In genomic region chr2:51483720-51484119, GRCh38 we compare ENCODE assay signal across 26 cellular contexts.
"Had no signal": no experiment of that assay in that cellular context is flagged by ENCODE, and none has a peak within 500 bp of the region (broad histone marks: within the 10 kb centered on the region; RNA-seq: fewer than 3 reads in every experiment).

No MANE protein-coding gene starts in this region.

- H3K4me1 ChIP-seq: neural progenitor cell, parathyroid adenoma, psoas muscle, right lobe of liver, sigmoid colon, suprapubic skin, testis, tibial artery, transverse colon, upper lobe of right lung, uterus had no signal

- H3K27ac ChIP-seq: neural progenitor cell, ovary, parathyroid adenoma, psoas muscle, right lobe of liver, sigmoid colon, suprapubic skin, testis, tibial artery, transverse colon, upper lobe of right lung, uterus had no signal

- H3K9me3 ChIP-seq: ovary, psoas muscle, right lobe of liver, sigmoid colon, suprapubic skin, testis, tibial artery, transverse colon, upper lobe of right lung, uterus had no signal

- H3K36me3 ChIP-seq: neural progenitor cell, ovary, right lobe of liver, sigmoid colon, suprapubic skin, tibial artery, transverse colon, upper lobe of right lung, uterus had no signal

- ATAC-seq: natural killer cell; psoas muscle; right cardiac atrium; right lobe of liver; stimulated activated memory B cell treated with anti-CD40 and anti-IgM and Interleukin-4, amounts not matched to agents 10 μg/mL and 1 μg/mL and 100 μg/mL, for 72 hours; stimulated activated naive CD8-positive, alpha-beta T cell treated with anti-CD3 and anti-CD28 coated beads, Interleukin-15, amount 100 ng/mL, for 72 hours; stimulated activated naive CD8-positive, alpha-beta T cell treated with anti-CD3 and anti-CD28 coated beads, Interleukin-15, Interleukin-2, amounts not matched to agents 100 U/mL and 50 U/mL, for 24 hours; upper lobe of right lung had no signal

- H3K4me3 ChIP-seq: neural progenitor cell, ovary, psoas muscle, right lobe of liver, sigmoid colon, suprapubic skin, testis, tibial artery, transverse colon, upper lobe of right lung, uterus had no signal

- FAIRE-seq: small intestine had no signal

- H3K9ac ChIP-seq: neural progenitor cell, parathyroid adenoma had no signal

- DNase-seq: natural killer cell; occipital lobe; ovary; posterior cingulate gyrus; psoas muscle; right cardiac atrium; right lobe of liver; sigmoid colon; small intestine; stimulated activated CD4-positive, alpha-beta T cell treated with anti-CD3 and anti-CD28 coated beads, Interleukin-1b, Interleukin-23, amount 100 ng/mL, for 48 hours; stimulated activated CD4-positive, alpha-beta T cell treated with anti-CD3 and anti-CD28 coated beads, Interleukin-4, amount 100 ng/mL, for 1 hour; stimulated activated CD4-positive, alpha-beta T cell treated with anti-CD3 and anti-CD28 coated beads, Interleukin-4, amount 100 ng/mL, for 4 hours; stimulated activated CD8-positive, alpha-beta memory T cell treated with anti-CD3 and anti-CD28 coated beads, Interleukin-4, amount 100 ng/mL, for 48 hours; stimulated activated naive CD4-positive, alpha-beta T cell; stimulated activated naive CD8-positive, alpha-beta T cell treated with anti-CD3 and anti-CD28 coated beads, Interleukin-15, amount 100 ng/mL, for 72 hours; stimulated activated naive CD8-positive, alpha-beta T cell treated with anti-CD3 and anti-CD28 coated beads, Interleukin-15, Interleukin-2, amounts not matched to agents 100 U/mL and 50 U/mL, for 24 hours; substantia nigra; testis; tibial artery; transverse colon; upper lobe of right lung; uterus had no signal

- H3K79me2 ChIP-seq: parathyroid adenoma had no signal

- H3K4me2 ChIP-seq: neural progenitor cell had no signal

- H2AFZ ChIP-seq: neural progenitor cell, parathyroid adenoma had no signal

- H3K27me3 ChIP-seq: neural progenitor cell, ovary, right lobe of liver, sigmoid colon, suprapubic skin, testis, tibial artery, transverse colon, upper lobe of right lung, uterus had no signal
